In genomic region chr4:159593651-159594050, GRCh38 we compare ENCODE assay signal across 25 cellular contexts.
A peak's percentile ranks its signal among the peaks of the same experiment; 100 is the strongest.
DNase-seq lines count a peak whose midpoint lies in the region; FAIRE-seq and TF ChIP-seq lines count a peak whose summit lies in the region.
"Had no signal": no experiment of that assay in that cellular context is flagged by ENCODE, and none has a peak within 500 bp of the region (broad histone marks: within the 10 kb centered on the region; RNA-seq: fewer than 3 reads in every experiment).

No MANE protein-coding gene starts in this region.

- H3K23ac ChIP-seq in H1 (ENCODE audit: insufficient read length), result no peak overlapping the region
- H3K23ac ChIP-seq in neuronal stem cell (ENCODE audit: low read depth, low read length, poor library complexity), result no peak overlapping the region

- no peak for FAIRE-seq in H1 (lab: Jason Lieb, UNC)
- FAIRE-seq: GM18507, K562 had no signal

- CTCF ChIA-PET in H1 (lab: Charles Lee; ENCODE audit: partially characterized antibody), result interaction anchor here (0.7 to 1.2 kb wide), 3 partner anchors 29 to 171 kb away, joined by 3 to 4 read pairs (median 3); no protein-coding TSS in a partner anchor

- no peak for TF ChIP-seq POLR2A in H1 (IDR thresholded peaks at IDR 0.05; ENCODE audit: control extremely low read depth in 1 of 2, low read depth in 2 of 2, low read length in 2 of 2)

- peaks cover 4% of the 10 kb centered on the region; the same call in 1 of the 2 replicates for H3K9me2 ChIP-seq in Karpas-422 (replicated peaks; ENCODE audit: insufficient read depth, low read length)

- TF ChIP-seq RAD21 in H1 (IDR thresholded peaks at IDR 0.05 in 1 of 2, conservative IDR thresholded peaks at IDR 0.05 in 1 of 2; ENCODE audit: low read depth in 2 of 2, low read length in 2 of 2), result no peak

- TF ChIP-seq CTCF in LNCaP clone FGC (IDR thresholded peaks at IDR 0.05; ENCODE audit: control insufficient read depth, extremely low read depth, insufficient read depth) (no peak), H1 (IDR thresholded peaks at IDR 0.05; ENCODE audit: control extremely low read depth in 1 of 3, insufficient read depth in 1 of 3, low read depth in 1 of 3, low read length in 3 of 3) (no peak), tibial artery (IDR thresholded peaks at IDR 0.05) (no peak)

- H3K56ac ChIP-seq in H1 (replicated peaks; ENCODE audit: insufficient read length, low read depth, low read length), result no peak overlapping the region

- H3K18ac ChIP-seq in H1 (ENCODE audit: extremely low read depth, low read length), result no peak overlapping the region
- H3K18ac ChIP-seq in neuronal stem cell (ENCODE audit: low read length), result no peak overlapping the region

- H3K9me3 ChIP-seq in H1 (ENCODE audit: insufficient read depth in 2 of 2, low read depth in 1 of 2, low read length in 1 of 2) (no peaks in the 10 kb centered on the region), neuronal stem cell (replicated peaks in 1 of 2; ENCODE audit: control insufficient read depth in 2 of 2, insufficient read depth in 1 of 2, low read depth in 1 of 2, low read length in 2 of 2) (no peaks in the 10 kb centered on the region), Karpas-422 (ENCODE audit: low read length) (no peaks in the 10 kb centered on the region), tibial artery (no peaks in the 10 kb centered on the region)

- H2AFZ ChIP-seq in H1 (ENCODE audit: low read length) (no peak overlapping the region), neuronal stem cell (ENCODE audit: low read length) (peak overlapping the region; percentile 52), Karpas-422 (ENCODE audit: low read length) (no peak overlapping the region; the same call in 1 of the 2 replicates)
- H2AFZ ChIP-seq: GM23248 had no signal

- H3K4me1 ChIP-seq in H1 (replicated peaks in 1 of 4; ENCODE audit: control insufficient read depth in 3 of 4, insufficient read depth in 4 of 4, low read length in 3 of 4), result peaks cover 4 to 28% (median 11%) of the 10 kb centered on the region in 4 experiments; a peak in 6 of 7 replicates
- peaks cover 0 to 6% of the 10 kb centered on the region in 2 donors for H3K4me1 ChIP-seq in neuronal stem cell (ENCODE audit: control insufficient read depth in 2 of 2, insufficient read depth in 1 of 2, low read depth in 1 of 2, low read length in 2 of 2)
- H3K4me1 ChIP-seq in Karpas-422 (ENCODE audit: low read length), result no peaks in the 10 kb centered on the region
- H3K4me1 ChIP-seq in tibial artery, result no peaks in the 10 kb centered on the region

- POLR2A ChIA-PET in H1 (lab: Charles Lee; ENCODE audit: partially characterized antibody), result no interaction called here

- H3K27ac ChIP-seq in H1 (ENCODE audit: low read depth, low read length) (no peak overlapping the region), neuronal stem cell (replicated peaks; ENCODE audit: low read length) (no peak overlapping the region), Karpas-422 (ENCODE audit: low read length) (no peak overlapping the region), tibial artery (no peak overlapping the region)
- H3K27ac ChIP-seq: GM23248, HL-60 had no signal

- WGBS in H1 (ENCODE audit: extremely low coverage in 1 of 2, insufficient coverage in 1 of 2, insufficient read length in 1 of 2, insufficient replicate concordance in 2 of 2, low coverage in 1 of 2, low lambda C conversion rate in 2 of 2, missing lambda C conversion rate in 1 of 2), 2 experiments, result 55% methylated on average over 3 of the region's 3 CpGs; no CpG with 5 or more reads in 1 of the 2 experiments
- WGBS in neuronal stem cell (ENCODE audit: extremely low coverage in 2 of 2, insufficient read length in 2 of 2, insufficient replicate concordance in 1 of 2), 2 donors, result no CpG with 5 or more reads among the region's 3 CpGs

- H3K14ac ChIP-seq in H1 (ENCODE audit: insufficient read length) (no peak overlapping the region), neuronal stem cell (ENCODE audit: low read length) (no peak overlapping the region)

- TF ChIP-seq EP300 in H1 (IDR thresholded peaks at IDR 0.05; ENCODE audit: borderline replicate concordance in 1 of 2, low read depth in 2 of 2, low read length in 2 of 2), result no peak

- H3K27me3 ChIP-seq in H1 (replicated peaks in 1 of 4; ENCODE audit: control insufficient read depth in 3 of 4, extremely low read depth in 1 of 4, insufficient read depth in 3 of 4, low read length in 3 of 4), result no peaks in the 10 kb centered on the region
- H3K27me3 ChIP-seq in neuronal stem cell (ENCODE audit: control insufficient read depth in 3 of 3, insufficient read depth in 3 of 3, low read depth in 1 of 3, low read length in 3 of 3), result no peaks in the 10 kb centered on the region
- no peaks in the 10 kb centered on the region for H3K27me3 ChIP-seq in Karpas-422 (ENCODE audit: low read length)
- no peaks in the 10 kb centered on the region for H3K27me3 ChIP-seq in tibial artery

- H3K23me2 ChIP-seq in H1 (ENCODE audit: low read depth, low read length), result no peaks in the 10 kb centered on the region

- H2BK12ac ChIP-seq in H1 (ENCODE audit: low read depth, low read length), result no peak overlapping the region
- H2BK12ac ChIP-seq in neuronal stem cell (ENCODE audit: low read length), result no peak overlapping the region

- H4K5ac ChIP-seq in H1 (ENCODE audit: insufficient read length, low read depth, low read length), result no peak overlapping the region

- H4K20me1 ChIP-seq in H1 (replicated peaks in 1 of 2; ENCODE audit: control insufficient read depth in 1 of 2, insufficient read depth in 2 of 2, low read length in 2 of 2) (no peaks in the 10 kb centered on the region), Karpas-422 (ENCODE audit: insufficient read depth, low read depth, low read length) (no peaks in the 10 kb centered on the region)

- no peak overlapping the region for H4K91ac ChIP-seq in H1 (replicated peaks; ENCODE audit: insufficient read length, low read length)
- H4K91ac ChIP-seq in neuronal stem cell (ENCODE audit: low read depth, low read length, poor library complexity), result no peak overlapping the region

- H2BK15ac ChIP-seq in H1 (ENCODE audit: low read length) (no peak overlapping the region), neuronal stem cell (ENCODE audit: low read length) (no peak overlapping the region)

- no peak overlapping the region for H2BK20ac ChIP-seq in H1 (ENCODE audit: low read length)

- DNase-seq in H4 (ENCODE audit: low spot score) (peak; percentile 21), LNCaP clone FGC (ENCODE audit: low read depth) (peak; percentile 37), H1 (ENCODE audit: low read depth in 1 of 2, low spot score in 2 of 2) (no peak), neuronal stem cell (ENCODE audit: low spot score) (no peak), NCI-H446 treated with DMSO at 0.1 percent for 48 hours (lab: John Stamatoyannopoulos, UW) (no peak), Karpas-422 (no peak), tibial artery (no peak), NCI-H524 (lab: John Stamatoyannopoulos, UW) (no peak)
- DNase-seq: 8988T; CD4-positive, CD25-positive, alpha-beta regulatory T cell; DMS53; GM23248; HCEC 1CT; NCI-H1092; NCI-H1417 treated with DMSO at 0.1 percent for 48 hours; NCI-H187; NCI-H2081 treated with DMSO at 0.1 percent for 48 hours; NCI-H2171 treated with DMSO at 0.1 percent for 48 hours; NCI-H345; NCI-H524 treated with DMSO at 0.1 percent for 48 hours; NCI-H774; PC-3 had no signal

- no peak overlapping the region for H3K4me3 ChIP-seq in LNCaP clone FGC (ENCODE audit: low read depth, low read length)
- H3K4me3 ChIP-seq in H1 (ENCODE audit: extremely low read depth in 1 of 4, insufficient read depth in 2 of 4, low read depth in 3 of 4, low read length in 4 of 4), result no peak overlapping the region
- no peak overlapping the region for H3K4me3 ChIP-seq in neuronal stem cell (ENCODE audit: low read length in 2 of 2)
- H3K4me3 ChIP-seq in Karpas-422 (ENCODE audit: low read length), result no peak overlapping the region
- H3K4me3 ChIP-seq in tibial artery, result no peak overlapping the region
- H3K4me3 ChIP-seq: GM23248, K562 had no signal

- H2BK5ac ChIP-seq in H1 (ENCODE audit: low read depth, low read length) (peak overlapping the region; percentile 2; the same call in 1 of the 2 replicates), neuronal stem cell (ENCODE audit: low read length) (no peak overlapping the region)

- H4K8ac ChIP-seq in H1 (ENCODE audit: extremely low read depth, insufficient read depth, low read length) (no peak overlapping the region), neuronal stem cell (ENCODE audit: low read depth, low read length) (no peak overlapping the region)

- H3K36me3 ChIP-seq in H1 (ENCODE audit: control insufficient read depth in 2 of 4, insufficient read depth in 4 of 4, low read length in 3 of 4) (no peaks in the 10 kb centered on the region), neuronal stem cell (replicated peaks in 1 of 2; ENCODE audit: control insufficient read depth in 2 of 2, insufficient read depth in 2 of 2, low read length in 2 of 2) (no peaks in the 10 kb centered on the region), Karpas-422 (ENCODE audit: insufficient read depth, low read length) (no peaks in the 10 kb centered on the region), tibial artery (no peaks in the 10 kb centered on the region)

- intact Hi-C loops in tibial artery (cut with DNase I; ENCODE audit: low total_unique reads), result no loop called here

- H3K9ac ChIP-seq in H1 (replicated peaks in 1 of 4; ENCODE audit: extremely low read depth in 1 of 4, low read depth in 3 of 4, low read length in 3 of 4) (no peak overlapping the region), neuronal stem cell (ENCODE audit: low read depth, low read length, poor library complexity) (no peak overlapping the region), Karpas-422 (ENCODE audit: low read length) (no peak overlapping the region)
- H3K9ac ChIP-seq: GM23248 had no signal

- H3K4me2 ChIP-seq in H1 (ENCODE audit: insufficient read depth in 1 of 2, low read depth in 2 of 2, low read length in 2 of 2), result no peak overlapping the region; a peak in 1 of 4 replicates
- H3K4me2 ChIP-seq in neuronal stem cell (ENCODE audit: insufficient read depth, low read length, poor library complexity, severe bottlenecking), result no peak overlapping the region
- no peak overlapping the region for H3K4me2 ChIP-seq in Karpas-422 (ENCODE audit: low read depth, low read length, poor library complexity, severe bottlenecking)

- no peaks in the 10 kb centered on the region for H3K79me1 ChIP-seq in H1 (ENCODE audit: low read depth, low read length)
- no peaks in the 10 kb centered on the region for H3K79me1 ChIP-seq in neuronal stem cell (ENCODE audit: low read depth, low read length)

- H2AK5ac ChIP-seq in H1 (ENCODE audit: low read depth, low read length) (no peak overlapping the region), neuronal stem cell (ENCODE audit: low read depth, low read length) (no peak overlapping the region)

- H2BK120ac ChIP-seq in H1 (replicated peaks; ENCODE audit: low read depth, low read length) (peak overlapping the region; percentile 60), neuronal stem cell (ENCODE audit: low read depth, low read length) (no peak overlapping the region)

- H3K4ac ChIP-seq in H1 (replicated peaks; ENCODE audit: insufficient read length, low read depth, low read length) (no peak overlapping the region), neuronal stem cell (ENCODE audit: low read length) (no peak overlapping the region)

- H3K79me2 ChIP-seq in H1 (ENCODE audit: control insufficient read depth in 1 of 2, insufficient read depth in 2 of 2, low read length in 2 of 2) (no peaks in the 10 kb centered on the region), Karpas-422 (ENCODE audit: low read length) (no peaks in the 10 kb centered on the region)

TF ChIP-seq in H1, 55 proteins besides CTCF, POLR2A, EP300 and RAD21 (continues in another document):
- TF ChIP-seq JUND (IDR thresholded peaks at IDR 0.05; ENCODE audit: low read length), result no peak

Comparison
In these comparisons a context has a peak if more than half of its experiments do, and no peak if none do; other contexts are left out.
1. DNase-seq: peak in H4 (single experiment) and LNCaP clone FGC (single experiment); none in H1 (0 of 2), neuronal stem cell (single experiment), NCI-H446 treated with DMSO at 0.1 percent for 48 hours (single experiment), Karpas-422 (single experiment), tibial artery (0 of 2) and NCI-H524 (0 of 2).